14 cellular contexts compared by ENCODE assay signal in genomic region chr3:38549486-38549885, GRCh38.
"Had no signal": no experiment of that assay in that cellular context is flagged by ENCODE, and none has a peak within 500 bp of the region (broad histone marks: within the 10 kb centered on the region; RNA-seq: fewer than 3 reads in every experiment).

No MANE protein-coding gene starts in this region.

- H3K4me3 Mint-ChIP-seq: activated CD4-positive, alpha-beta T cell treated with anti-CD3 and anti-CD28 coated beads, Interleukin-2, amount 10 ng/mL, durations not matched to agents 24 days and 14 days; activated naive CD8-positive, alpha-beta T cell; dendritic cell treated with granulocyte-macrophage colony-stimulating factor and Interleukin-4, amounts not matched to agents 40 ng/mL and 50 ng/mL, for 4 days; neural progenitor cell; stimulated activated naive B cell treated with anti-CD40 and anti-IgM and Interleukin-4, amounts not matched to agents 10 μg/mL and 1 μg/mL and 100 μg/mL, for 72 hours had no signal

- H3K36me3 ChIP-seq: neural progenitor cell, right lobe of liver, thyroid gland, vagina had no signal

- ATAC-seq: psoas muscle; right lobe of liver; stimulated activated naive B cell treated with anti-CD40 and anti-IgM and Interleukin-4, amounts not matched to agents 10 μg/mL and 1 μg/mL and 100 μg/mL, for 72 hours had no signal

- H2AFZ ChIP-seq: hepatocyte, neural progenitor cell had no signal

- H3K79me2 ChIP-seq: hepatocyte had no signal

- H3K4me3 ChIP-seq: hepatocyte, neural progenitor cell, psoas muscle, right lobe of liver, thyroid gland, vagina had no signal

- H3K27ac Mint-ChIP-seq: activated CD4-positive, alpha-beta T cell treated with anti-CD3 and anti-CD28 coated beads, Interleukin-2, amount 10 ng/mL, durations not matched to agents 24 days and 14 days; activated naive CD8-positive, alpha-beta T cell; dendritic cell treated with granulocyte-macrophage colony-stimulating factor and Interleukin-4, amounts not matched to agents 40 ng/mL and 50 ng/mL, for 4 days; neural progenitor cell; stimulated activated naive B cell treated with anti-CD40 and anti-IgM and Interleukin-4, amounts not matched to agents 10 μg/mL and 1 μg/mL and 100 μg/mL, for 72 hours had no signal

- H3K9me3 Mint-ChIP-seq: activated CD4-positive, alpha-beta T cell treated with anti-CD3 and anti-CD28 coated beads, Interleukin-2, amount 10 ng/mL, durations not matched to agents 24 days and 14 days; dendritic cell treated with granulocyte-macrophage colony-stimulating factor and Interleukin-4, amounts not matched to agents 40 ng/mL and 50 ng/mL, for 4 days had no signal

- H3K4me1 ChIP-seq: neural progenitor cell, psoas muscle, right lobe of liver, thyroid gland, vagina had no signal

- H3K4me1 Mint-ChIP-seq: activated CD4-positive, alpha-beta T cell treated with anti-CD3 and anti-CD28 coated beads, Interleukin-2, amount 10 ng/mL, durations not matched to agents 24 days and 14 days; neural progenitor cell; stimulated activated naive B cell treated with anti-CD40 and anti-IgM and Interleukin-4, amounts not matched to agents 10 μg/mL and 1 μg/mL and 100 μg/mL, for 72 hours had no signal

- H3K27me3 ChIP-seq: hepatocyte, neural progenitor cell, right lobe of liver, thyroid gland, vagina had no signal

- H3K4me2 ChIP-seq: hepatocyte, neural progenitor cell had no signal

- H3K27ac ChIP-seq: hepatocyte, neural progenitor cell, psoas muscle, right lobe of liver, thyroid gland, vagina had no signal

- H3K9me3 ChIP-seq: psoas muscle, right lobe of liver, thyroid gland, vagina had no signal

- H3K36me3 Mint-ChIP-seq: activated naive CD8-positive, alpha-beta T cell; stimulated activated naive B cell treated with anti-CD40 and anti-IgM and Interleukin-4, amounts not matched to agents 10 μg/mL and 1 μg/mL and 100 μg/mL, for 72 hours had no signal

- H3K27me3 Mint-ChIP-seq: activated naive CD8-positive, alpha-beta T cell had no signal

- DNase-seq: activated CD4-positive, alpha-beta T cell treated with anti-CD3 and anti-CD28 coated beads, Interleukin-2, amount 10 ng/mL, durations not matched to agents 24 days and 14 days; activated T-cell treated with anti-CD3 and anti-CD28 coated beads for 4 hours; effector memory CD4-positive, alpha-beta T cell; psoas muscle; right lobe of liver; stimulated activated CD4-positive, alpha-beta T cell treated with anti-CD3 and anti-CD28 coated beads, Interleukin-4, amount 100 ng/mL, for 4 hours; stimulated activated naive B cell treated with anti-CD40 and anti-IgM and Interleukin-4, amounts not matched to agents 10 μg/mL and 1 μg/mL and 100 μg/mL, for 72 hours; T1000; thyroid gland had no signal

- H3K9ac ChIP-seq: neural progenitor cell had no signal
